Comparison of ENCODE assay signal across 8 cellular contexts in genomic region chr3:128725547-128725931, GRCh38. TPM values are rescaled to one million over a fixed set of nuclear protein-coding genes. Genes with fewer than 3 reads are reported as not detected.
DNase-seq lines count a peak whose midpoint lies in the region; ATAC-seq, FAIRE-seq and TF ChIP-seq lines count a peak whose summit lies in the region.

No MANE protein-coding gene starts in this region.

- peaks cover 44% of the 10 kb centered on the region for H4K20me1 ChIP-seq in smooth muscle cell (ENCODE audit: low read depth)

- H3K4me1 Mint-ChIP-seq in Caco-2 (ENCODE audit: low read depth, unreplicated experiment): peaks cover 13% of the 10 kb centered on the region
- H3K4me1 Mint-ChIP-seq in endothelial cell (ENCODE audit: unreplicated experiment): peaks cover 32% of the 10 kb centered on the region

- H3K27ac ChIP-seq in KOPT-K1 (ENCODE audit: low read depth, low read length, poor library complexity, severe bottlenecking) (peak overlapping the region; percentile 78), smooth muscle cell (ENCODE audit: low read depth) (peak overlapping the region; percentile 98)

- TF ChIP-seq CTCF in Caco-2 (IDR thresholded peaks at IDR 0.05; ENCODE audit: insufficient read depth in 1 of 2, low read depth in 1 of 2, low read length in 1 of 2, severe bottlenecking in 1 of 2, unreplicated experiment in 1 of 2) (no peak), endothelial cell (IDR thresholded peaks at IDR 0.05; ENCODE audit: unreplicated experiment) (no peak), smooth muscle cell (IDR thresholded peaks at IDR 0.05; ENCODE audit: borderline replicate concordance, insufficient read depth, poor library complexity, severe bottlenecking) (no peak)

- H3K9ac ChIP-seq in smooth muscle cell (ENCODE audit: low read depth): peak overlapping the region; percentile 100

- no peaks in the 10 kb centered on the region for H3K36me3 ChIP-seq in Caco-2 (ENCODE audit: control insufficient read depth, insufficient read depth, low read length)
- peaks cover 2% of the 10 kb centered on the region; the same call in 1 of the 2 replicates for H3K36me3 ChIP-seq in KOPT-K1 (ENCODE audit: insufficient read depth, low read length)
- no peaks in the 10 kb centered on the region for H3K36me3 ChIP-seq in smooth muscle cell (ENCODE audit: low read depth)

- peak overlapping the region; percentile 91 for H3K4me3 Mint-ChIP-seq in Caco-2 (ENCODE audit: unreplicated experiment)
- H3K4me3 Mint-ChIP-seq in endothelial cell (ENCODE audit: unreplicated experiment): peak overlapping the region; percentile 94

- H3K27me3 Mint-ChIP-seq in Caco-2 (ENCODE audit: insufficient read depth, unreplicated experiment): no peaks in the 10 kb centered on the region
- H3K27me3 Mint-ChIP-seq in endothelial cell (ENCODE audit: unreplicated experiment): peaks cover 11% of the 10 kb centered on the region

- peak overlapping the region; percentile 84 for H3K4me2 ChIP-seq in smooth muscle cell

- H3K9me3 ChIP-seq in Caco-2 (no peaks in the 10 kb centered on the region), KOPT-K1 (ENCODE audit: insufficient read depth, low read length, poor library complexity, severe bottlenecking) (no peaks in the 10 kb centered on the region), smooth muscle cell (replicated peaks; ENCODE audit: low read depth) (no peaks in the 10 kb centered on the region)

- H3K4me1 ChIP-seq in Caco-2 (peaks cover 20% of the 10 kb centered on the region), smooth muscle cell (ENCODE audit: low read depth) (peaks cover 19% of the 10 kb centered on the region)

- no peaks in the 10 kb centered on the region for H3F3A ChIP-seq in smooth muscle cell (ENCODE audit: low read depth)

- ATAC-seq in GM21717 (IDR thresholded peaks at IDR 0.05; ENCODE audit: unreplicated experiment): peak; percentile 19

- H3K4me3 ChIP-seq in Caco-2 (ENCODE audit: low read depth, low read length) (0 out of 2 replicates have a peak overlapping the region, but pooled peaks have one; percentile 8), smooth muscle cell (peak overlapping the region; percentile 99)

- peaks cover 49% of the 10 kb centered on the region for H3K79me2 ChIP-seq in smooth muscle cell (ENCODE audit: low read depth)

- H3K27ac Mint-ChIP-seq in Caco-2 (ENCODE audit: unreplicated experiment): peak overlapping the region; percentile 96
- peak overlapping the region; percentile 91 for H3K27ac Mint-ChIP-seq in endothelial cell (ENCODE audit: unreplicated experiment)

- BruUV-seq in Caco-2 (replicated peaks; lab: Mats Ljungman, UMichigan): TSS peak; percentile 76

- DNase-seq in Caco-2: no peak
- DNase-seq in endothelial cell (ENCODE audit: low spot score): no peak
- DNase-seq in smooth muscle cell (lab: John Stamatoyannopoulos, UW; ENCODE audit: unreplicated experiment): no peak
- no peak for DNase-seq in NCI-H2029 (lab: John Stamatoyannopoulos, UW)
- DNase-seq in RCC 7860 (ENCODE audit: low spot score): no peak
- no peak for DNase-seq in central memory CD4-positive, alpha-beta T cell

- intact Hi-C loops in Caco-2 (cut with micrococcal nuclease; ENCODE audit: unreplicated experiment): loop anchor here (10.0 kb wide), 1 partner anchor 69 kb away; no protein-coding TSS in a partner anchor

- no peak for FAIRE-seq in RCC 7860 (lab: Jason Lieb, UNC)

- 80% methylated on average over 5 of the region's 5 CpGs for WGBS in smooth muscle cell (ENCODE audit: low lambda C conversion rate)

- no peaks in the 10 kb centered on the region for H3K27me3 ChIP-seq in Caco-2 (replicated peaks; ENCODE audit: control insufficient read depth, insufficient read depth, low read length)
- no peaks in the 10 kb centered on the region for H3K27me3 ChIP-seq in smooth muscle cell (ENCODE audit: low read depth)

- POLR2A ChIA-PET in Caco-2 (lab: Charles Lee): interaction anchor here (1.5 kb wide), 1 partner anchor 45 kb away, joined by 6 read pairs; no protein-coding TSS in a partner anchor

- CTCF ChIA-PET in Caco-2 (lab: Charles Lee): interaction anchor here (1.8 kb wide), 1 partner anchor 45 kb away, joined by 6 read pairs; no protein-coding TSS in a partner anchor

- peaks cover 27% of the 10 kb centered on the region for H3K36me3 Mint-ChIP-seq in Caco-2 (ENCODE audit: insufficient read depth, unreplicated experiment)
- peaks cover 9% of the 10 kb centered on the region for H3K36me3 Mint-ChIP-seq in endothelial cell (ENCODE audit: low read depth, unreplicated experiment)

- no peaks in the 10 kb centered on the region for H3K9me3 Mint-ChIP-seq in Caco-2 (ENCODE audit: unreplicated experiment)
- H3K9me3 Mint-ChIP-seq in endothelial cell (ENCODE audit: unreplicated experiment): no peaks in the 10 kb centered on the region

- peak overlapping the region; percentile 100 for H2AFZ ChIP-seq in smooth muscle cell (ENCODE audit: low read depth)

RNA-seq across cellular contexts. Expression of gene RAB7A, which starts 0.4 kb away (rescaled TPM):
- total RNA-seq in Caco-2 (2022): 262 and 284 TPM in 2 replicates
- total RNA-seq in endothelial cell (ENCODE audit: unreplicated experiment): 155 TPM
- total RNA-seq in smooth muscle cell: 103 and 110 TPM in 2 replicates
- 169 and 190 TPM in 2 replicates for polyA plus RNA-seq in smooth muscle cell
